8 cellular contexts compared by ENCODE assay signal in genomic region chr14:74762917-74763802, GRCh38. TPM values are rescaled to one million over a fixed set of nuclear protein-coding genes. Genes with fewer than 3 reads are reported as not detected.
DNase-seq lines count a peak whose midpoint lies in the region; ATAC-seq lines count a peak whose summit lies in the region.

TSS of gene YLPM1 (plus strand) at chr14:74763316. CDS start at chr14:74763490, 174 bp downstream.

- ATAC-seq in GM19468 (IDR thresholded peaks at IDR 0.05; ENCODE audit: extremely low read depth, unreplicated experiment) (peak; percentile 76), memory B cell (ENCODE audit: low read depth) (peak; percentile 90)
- ATAC-seq in effector memory CD8-positive, alpha-beta T cell (replicated peaks) = peak; percentile 88

- H3K36me3 Mint-ChIP-seq in effector memory CD8-positive, alpha-beta T cell (ENCODE audit: insufficient read depth) = peaks cover 16% of the 10 kb centered on the region
- no peaks in the 10 kb centered on the region for H3K36me3 Mint-ChIP-seq in memory B cell

- H3K4me3 Mint-ChIP-seq in effector memory CD8-positive, alpha-beta T cell = peak within 1 kb of the TSS; percentile 97 to 98
- H3K4me3 Mint-ChIP-seq in memory B cell = peak within 1 kb of the TSS; percentile 99

- peak within 1 kb of the TSS; percentile 94 to 99 for H3K27ac Mint-ChIP-seq in effector memory CD8-positive, alpha-beta T cell
- H3K27ac Mint-ChIP-seq in memory B cell = peak within 1 kb of the TSS; percentile 96

- H3K9me3 Mint-ChIP-seq in effector memory CD8-positive, alpha-beta T cell = no peaks in the 10 kb centered on the region
- no peaks in the 10 kb centered on the region for H3K9me3 Mint-ChIP-seq in memory B cell

- H3K4me1 Mint-ChIP-seq in effector memory CD8-positive, alpha-beta T cell (ENCODE audit: low read depth in 2 of 2) = peaks cover 32 to 47% of the 10 kb centered on the region in 2 donors
- H3K4me1 Mint-ChIP-seq in memory B cell = peaks cover 33% of the 10 kb centered on the region

- DNase-seq in COLO668 (lab: John Stamatoyannopoulos, UW; ENCODE audit: unreplicated experiment) (peak; percentile 97), HT-29 (ENCODE audit: low spot score) (peak; percentile 91), NOMO-1 (lab: John Stamatoyannopoulos, UW; ENCODE audit: unreplicated experiment in 2 of 2) (peak; percentile 94 to 97), memory B cell (ENCODE audit: low spot score in 2 of 2) (peak; percentile 83 to 96)
- peak; percentile 84 to 87 for DNase-seq in activated CD8-positive, alpha-beta memory T cell treated with anti-CD3 and anti-CD28 coated beads for 4 hours (ENCODE audit: low read depth in 2 of 2)
- DNase-seq in effector memory CD8-positive, alpha-beta T cell = peak; percentile 92 to 94 (median 93)
- peak; percentile 85 for DNase-seq in stimulated activated CD8-positive, alpha-beta memory T cell treated with anti-CD3 and anti-CD28 coated beads, Interleukin-12 subunit alpha, Interleukin-12 subunit beta, amount 100 ng/mL, for 4 hours (ENCODE audit: low read depth)

- H3K27me3 Mint-ChIP-seq in effector memory CD8-positive, alpha-beta T cell = no peaks in the 10 kb centered on the region
- no peaks in the 10 kb centered on the region for H3K27me3 Mint-ChIP-seq in memory B cell

RNA-seq across cellular contexts. Expression of gene YLPM1, which starts in this region (rescaled TPM):
- total RNA-seq in HT-29 (2014; rRNA removed; shearing (Covaris generic)) = 6.8 and 9.1 TPM in 2 replicates

Comparison
In these comparisons a context has a peak if more than half of its experiments do, and no peak if none do; other contexts are left out.
1. Peak in every context shown above with its lines: DNase-seq and ATAC-seq.